Comparison of ENCODE assay signal across 8 cellular contexts in the genomic region with DNA sequence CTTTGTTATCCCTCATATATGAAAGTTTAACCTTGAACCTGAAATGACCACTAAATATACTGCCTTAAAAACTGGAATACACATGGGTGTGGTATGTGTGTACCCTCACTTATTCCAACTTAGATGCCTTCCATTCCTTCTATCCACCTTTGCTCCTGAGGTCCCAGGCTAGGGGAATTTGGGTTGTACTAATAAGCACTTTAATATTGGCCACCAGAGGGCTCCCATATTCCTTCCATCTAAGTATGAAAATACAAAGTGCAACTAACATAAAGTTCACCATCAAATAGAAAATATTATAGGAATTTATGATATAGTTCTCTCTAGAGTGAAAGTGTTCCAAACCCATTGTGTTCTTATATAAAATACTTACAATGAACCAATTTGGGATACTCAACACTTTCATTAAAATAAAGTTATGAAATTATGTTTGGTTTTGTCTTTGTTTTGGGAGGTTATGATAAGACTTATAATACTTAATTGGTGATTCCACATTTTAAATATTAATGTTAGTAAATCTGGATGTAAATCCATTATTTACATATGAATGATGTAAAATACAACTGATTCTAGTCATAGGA.
DNase-seq lines count a peak whose midpoint lies in the region; ATAC-seq and TF ChIP-seq lines count a peak whose summit lies in the region.

No MANE protein-coding gene starts in this region.

- intact Hi-C loops in esophagus muscularis mucosa (cut with DNase I), result loop anchor here (1.0 kb wide), 1 partner anchor 244 kb away; no protein-coding TSS in a partner anchor

- H3K4me1 ChIP-seq in esophagus muscularis mucosa, result no peaks in the 10 kb centered on the region

- TF ChIP-seq EP300 in esophagus muscularis mucosa (IDR thresholded peaks at IDR 0.05), result no peak

- no peak overlapping the region for H3K27ac ChIP-seq in esophagus muscularis mucosa (replicated peaks in 1 of 4)

- peaks cover 3% of the 10 kb centered on the region for H3K9me3 Mint-ChIP-seq in neural crest cell

- DNase-seq in D341Med (ENCODE audit: low spot score) (peak; percentile 32), M059J (ENCODE audit: low read depth) (peak; percentile 64), SHP77 treated with DMSO at 0.1 percent for 48 hours (lab: John Stamatoyannopoulos, UW) (peak; percentile 59), esophagus muscularis mucosa (ENCODE audit: extremely low spot score) (no peak), neural crest cell (ENCODE audit: low read depth, low spot score) (peak; percentile 6), AG08396 (ENCODE audit: low spot score) (no peak)

- TF ChIP-seq POLR2A in esophagus muscularis mucosa (IDR thresholded peaks at IDR 0.05; ENCODE audit: low read depth), result no peak

- no peaks in the 10 kb centered on the region for H3K27me3 Mint-ChIP-seq in neural crest cell (ENCODE audit: low read depth)

- no peaks in the 10 kb centered on the region for H3K36me3 ChIP-seq in esophagus muscularis mucosa

- no peak overlapping the region for H3K27ac Mint-ChIP-seq in neural crest cell (ENCODE audit: unreplicated experiment)

- no peaks in the 10 kb centered on the region for H3K36me3 Mint-ChIP-seq in neural crest cell (ENCODE audit: low read depth)

- TF ChIP-seq CTCF in esophagus muscularis mucosa (IDR thresholded peaks at IDR 0.05), result peak; percentile 57 to 70 (median 65)
- TF ChIP-seq CTCF in neural crest cell (conservative IDR thresholded peaks at IDR 0.05), result peak; percentile 83

- H3K9me3 ChIP-seq in esophagus muscularis mucosa, result no peaks in the 10 kb centered on the region

- H3K4me1 Mint-ChIP-seq in neural crest cell, result no peaks in the 10 kb centered on the region

- ATAC-seq in GM21423 (IDR thresholded peaks at IDR 0.05; ENCODE audit: unreplicated experiment), result peak; percentile 74
- ATAC-seq in GM19467 (IDR thresholded peaks at IDR 0.05; ENCODE audit: unreplicated experiment), result no peak

- H3K4me3 Mint-ChIP-seq in neural crest cell, result no peak overlapping the region

- H3K4me3 ChIP-seq in esophagus muscularis mucosa, result no peak overlapping the region

- no peaks in the 10 kb centered on the region for H3K27me3 ChIP-seq in esophagus muscularis mucosa

Comparison
In these comparisons a context has a peak if more than half of its experiments do, and no peak if none do; other contexts are left out.
1. DNase-seq: peak in D341Med (single experiment), M059J (single experiment), SHP77 treated with DMSO at 0.1 percent for 48 hours (single experiment) and neural crest cell (single experiment); none in esophagus muscularis mucosa (single experiment) and AG08396 (single experiment).